In the genomic region with DNA sequence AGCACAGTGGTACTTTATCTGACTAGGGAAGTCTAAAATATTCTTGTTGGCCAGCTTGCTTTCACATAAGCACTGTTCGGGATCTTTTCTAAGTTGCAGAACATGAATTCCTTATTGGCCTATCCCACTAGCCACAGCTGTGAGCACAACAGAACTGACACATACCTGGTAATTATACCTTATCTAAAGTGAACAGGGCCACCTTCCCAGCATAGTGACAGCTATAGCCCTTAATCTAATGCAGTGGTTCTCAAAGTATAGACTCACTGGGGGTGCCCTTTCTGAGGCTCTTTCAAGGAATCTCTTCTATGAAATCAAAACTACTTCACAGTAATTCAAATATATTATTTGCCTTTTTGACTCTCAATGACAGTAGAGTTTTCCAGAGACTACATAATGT, we compare ENCODE assay signal across 18 cellular contexts.
A peak's percentile ranks its signal among the peaks of the same experiment; 100 is the strongest.
DNase-seq lines count a peak whose midpoint lies in the region; TF ChIP-seq lines count a peak whose summit lies in the region.
"Had no signal": no experiment of that assay in that cellular context is flagged by ENCODE, and none has a peak within 500 bp of the region (broad histone marks: within the 10 kb centered on the region; RNA-seq: fewer than 3 reads in every experiment).

No MANE protein-coding gene starts in this region.

- H3K36me3 Mint-ChIP-seq in glutamatergic neuron (ENCODE audit: unreplicated experiment) = no peaks in the 10 kb centered on the region

- H3K4me1 Mint-ChIP-seq in glutamatergic neuron (ENCODE audit: low read depth, unreplicated experiment) = peaks cover 30% of the 10 kb centered on the region
- H3K4me1 Mint-ChIP-seq: CD14-positive monocyte; CD4-positive, alpha-beta memory T cell had no signal

- H3K4me1 ChIP-seq in Karpas-422 (ENCODE audit: low read length) = peaks cover 81% of the 10 kb centered on the region

- peak overlapping the region; percentile 98 for H3K27ac ChIP-seq in Karpas-422 (ENCODE audit: low read length)
- H3K27ac ChIP-seq: BLaER1 had no signal

- H3K79me2 ChIP-seq in Karpas-422 (ENCODE audit: low read length) = no peaks in the 10 kb centered on the region; the same call in 1 of the 2 replicates

- H3K27me3 ChIP-seq in Karpas-422 (ENCODE audit: low read length) = no peaks in the 10 kb centered on the region
- H3K27me3 ChIP-seq: BLaER1 had no signal

- DNase-seq in NCI-H748 (lab: John Stamatoyannopoulos, UW; ENCODE audit: unreplicated experiment) = peak; percentile 9
- DNase-seq in NCI-H748 treated with DMSO at 0.1 percent for 48 hours (lab: John Stamatoyannopoulos, UW) = no peak
- peak; percentile 45 for DNase-seq in Karpas-422
- peak; percentile 68 for DNase-seq in NCI-H2227 treated with DMSO at 0.1 percent for 48 hours (lab: John Stamatoyannopoulos, UW)
- no peak for DNase-seq in glutamatergic neuron
- DNase-seq in activated gamma-delta T cell treated with Interleukin-2 at 50 U/mL for 16 hours = no peak
- DNase-seq in anterior cingulate cortex (lab: John Stamatoyannopoulos, UW) = no peak
- DNase-seq in central memory CD4-positive, alpha-beta T cell = no peak
- DNase-seq: 8988T; CD4-positive, alpha-beta memory T cell; DMS153; DMS79; GDM1; HCEC 1CT; HFFc6 had no signal

- no peak for TF ChIP-seq CTCF in glutamatergic neuron (IDR thresholded peaks at IDR 0.05; ENCODE audit: partially characterized antibody, unreplicated experiment)

- 0 out of 2 replicates have a peak, but pooled peaks cover 3% of the 10 kb centered on the region for H3K9me3 ChIP-seq in Karpas-422 (ENCODE audit: low read length)

- H3K4me3 ChIP-seq in Karpas-422 (ENCODE audit: low read length) = no peak overlapping the region
- H3K4me3 ChIP-seq: BLaER1, GM23338 had no signal

- no peak overlapping the region for H2AFZ ChIP-seq in Karpas-422 (ENCODE audit: low read length)
- H2AFZ ChIP-seq: GM23338 had no signal

- H3K9ac ChIP-seq in Karpas-422 (ENCODE audit: low read length) = no peak overlapping the region
- H3K9ac ChIP-seq: BLaER1 had no signal

- no peak overlapping the region for H3K4me3 Mint-ChIP-seq in glutamatergic neuron (ENCODE audit: unreplicated experiment)
- H3K4me3 Mint-ChIP-seq: CD14-positive monocyte; CD4-positive, alpha-beta memory T cell; GM23338; HFFc6 had no signal

- no peaks in the 10 kb centered on the region for H4K20me1 ChIP-seq in Karpas-422 (ENCODE audit: insufficient read depth, low read depth, low read length)
- H4K20me1 ChIP-seq: BLaER1 had no signal

- H3K36me3 ChIP-seq in Karpas-422 (ENCODE audit: insufficient read depth, low read length) = 0 out of 2 replicates have a peak, but pooled peaks cover 8% of the 10 kb centered on the region

- no peaks in the 10 kb centered on the region for H3K9me3 Mint-ChIP-seq in glutamatergic neuron (ENCODE audit: unreplicated experiment)

- peaks cover 3% of the 10 kb centered on the region for H3K27me3 Mint-ChIP-seq in glutamatergic neuron (ENCODE audit: unreplicated experiment)
- H3K27me3 Mint-ChIP-seq: CD4-positive, alpha-beta memory T cell had no signal

- H3K9me2 ChIP-seq in Karpas-422 (replicated peaks; ENCODE audit: insufficient read depth, low read length) = no peaks in the 10 kb centered on the region

- H3K4me2 ChIP-seq in Karpas-422 (ENCODE audit: low read depth, low read length, poor library complexity, severe bottlenecking) = peak overlapping the region; percentile 87
- H3K4me2 ChIP-seq: BLaER1, GM23338 had no signal

- H3K27ac Mint-ChIP-seq in glutamatergic neuron (ENCODE audit: unreplicated experiment) = peak overlapping the region; percentile 75
- H3K27ac Mint-ChIP-seq: CD14-positive monocyte; CD4-positive, alpha-beta memory T cell; GM23338; HFFc6 had no signal

Comparison
In these comparisons a context has a peak if more than half of its experiments do, and no peak if none do; other contexts are left out.
1. DNase-seq: peak in NCI-H748 (single experiment), Karpas-422 (single experiment) and NCI-H2227 treated with DMSO at 0.1 percent for 48 hours (single experiment); none in NCI-H748 treated with DMSO at 0.1 percent for 48 hours (single experiment), glutamatergic neuron (single experiment), activated gamma-delta T cell treated with Interleukin-2 at 50 U/mL for 16 hours (single experiment), anterior cingulate cortex (0 of 58) and central memory CD4-positive, alpha-beta T cell (single experiment).